ENCODE assay signal across 1 cellular context in genomic region chr5:179616002-179616594, GRCh38.
TF ChIP-seq lines count a peak whose summit lies in the region.

No MANE protein-coding gene starts in this region.

TF ChIP-seq in SK-N-SH treated with all-trans-retinoic acid at 6 μM for 48 hours, 23 proteins besides CTCF, POLR2A, EP300 and RAD21 (continued from another document):
- TF ChIP-seq POU6F1 (CRISPR knock-in tag; IDR thresholded peaks at IDR 0.05; ENCODE audit: borderline replicate concordance, low read depth) = peak; percentile 17; the same call in 1 of the 2 replicates
- TF ChIP-seq ZC3H10 (CRISPR knock-in tag; IDR thresholded peaks at IDR 0.05) = no peak
- TF ChIP-seq PPARA (CRISPR knock-in tag; IDR thresholded peaks at IDR 0.05; ENCODE audit: borderline replicate concordance) = no peak
- no peak for TF ChIP-seq ESRRG (CRISPR knock-in tag; IDR thresholded peaks at IDR 0.05)
